ENCODE assay signal across 16 cellular contexts in genomic region chr1:9424278-9424677, GRCh38.
DNase-seq lines count a peak whose midpoint lies in the region; ATAC-seq and TF ChIP-seq lines count a peak whose summit lies in the region.
"Had no signal": no experiment of that assay in that cellular context is flagged by ENCODE, and none has a peak within 500 bp of the region (broad histone marks: within the 10 kb centered on the region; RNA-seq: fewer than 3 reads in every experiment).

No MANE protein-coding gene starts in this region.

- DNase-seq in CD4-positive, alpha-beta T cell = no peak
- DNase-seq in WERI-Rb-1 (peak; percentile 53), trophoblast cell (peak; percentile 17 to 18), HT-29 (ENCODE audit: low spot score) (no peak), germinal center (ENCODE audit: low spot score) (no peak), NCI-H1048 (lab: John Stamatoyannopoulos, UW) (no peak), AG20443 (ENCODE audit: low spot score) (no peak)
- DNase-seq: CD4-positive, CD25-positive, alpha-beta regulatory T cell; DMS153; DMS79 treated with DMSO at 0.1 percent for 48 hours; GF-D8; HCEC 1CT; HFFc6 had no signal

- no peak overlapping the region for H4K12ac ChIP-seq in trophoblast cell (ENCODE audit: low read depth, low read length)

- CTCF ChIA-PET in CD4-positive, alpha-beta T cell (lab: Charles Lee) = no interaction called here

- no peaks in the 10 kb centered on the region for H3K27me3 ChIP-seq in CD4-positive, alpha-beta T cell (ENCODE audit: control insufficient read depth, insufficient read depth, low read length)
- H3K27me3 ChIP-seq in KMS-11 (ENCODE audit: insufficient read depth, low read depth) (no peaks in the 10 kb centered on the region), WERI-Rb-1 (ENCODE audit: insufficient read depth, low read depth, severe bottlenecking) (no peaks in the 10 kb centered on the region), trophoblast cell (ENCODE audit: insufficient read depth, low read length) (no peaks in the 10 kb centered on the region)

- no peak overlapping the region for H3K27ac ChIP-seq in CD4-positive, alpha-beta T cell (ENCODE audit: low read depth, low read length)
- peak overlapping the region; percentile 90 for H3K27ac ChIP-seq in KMS-11
- peak overlapping the region; percentile 78 for H3K27ac ChIP-seq in WERI-Rb-1
- no peak overlapping the region for H3K27ac ChIP-seq in trophoblast cell (ENCODE audit: low read depth, low read length)
- H3K27ac ChIP-seq: A549 had no signal

- H2BK120ac ChIP-seq in trophoblast cell (ENCODE audit: insufficient read depth, low read length, poor library complexity) = no peak overlapping the region

- intact Hi-C loops in CD4-positive, alpha-beta T cell (cut with DNase I, micrococcal nuclease) = no loop called here

- no peak for TF ChIP-seq CTCF in CD4-positive, alpha-beta T cell (IDR thresholded peaks at IDR 0.05)
- TF ChIP-seq CTCF in KMS-11 (conservative IDR thresholded peaks at IDR 0.05; ENCODE audit: low read depth, low read length) = no peak
- TF ChIP-seq CTCF in WERI-Rb-1 (IDR thresholded peaks at IDR 0.05; ENCODE audit: low read depth, low read length) = no peak

- peak overlapping the region; percentile 87 for H3K4me2 ChIP-seq in KMS-11
- no peak overlapping the region for H3K4me2 ChIP-seq in trophoblast cell (ENCODE audit: low read length)
- H3K4me2 ChIP-seq: A549 had no signal

- no peaks in the 10 kb centered on the region for H3K9me3 Mint-ChIP-seq in CD4-positive, alpha-beta T cell
- H3K9me3 Mint-ChIP-seq: CD4-positive, CD25-positive, alpha-beta regulatory T cell; HFFc6 had no signal

- H3K27me3 Mint-ChIP-seq in CD4-positive, alpha-beta T cell = no peaks in the 10 kb centered on the region

- peak overlapping the region; percentile 24 for H3K27ac Mint-ChIP-seq in CD4-positive, alpha-beta T cell
- H3K27ac Mint-ChIP-seq: HFFc6 had no signal

- peak overlapping the region; percentile 3; the same call in 1 of the 2 replicates for H3K9ac ChIP-seq in KMS-11
- no peak overlapping the region for H3K9ac ChIP-seq in trophoblast cell (ENCODE audit: low read length)

- no peak overlapping the region for H3K4ac ChIP-seq in trophoblast cell (ENCODE audit: low read depth, low read length)

- peaks cover 6% of the 10 kb centered on the region for H3K36me3 Mint-ChIP-seq in CD4-positive, alpha-beta T cell (ENCODE audit: low read depth)
- H3K36me3 Mint-ChIP-seq: CD4-positive, CD25-positive, alpha-beta regulatory T cell had no signal

- no peak overlapping the region for H2BK5ac ChIP-seq in trophoblast cell (ENCODE audit: low read depth, low read length, poor library complexity)

- no peaks in the 10 kb centered on the region for H3K9me3 ChIP-seq in CD4-positive, alpha-beta T cell (ENCODE audit: control insufficient read depth, low read length)
- H3K9me3 ChIP-seq in WERI-Rb-1 (ENCODE audit: severe bottlenecking) (peaks cover 3% of the 10 kb centered on the region), trophoblast cell (ENCODE audit: insufficient read depth, low read depth, low read length) (peaks cover 5% of the 10 kb centered on the region)
- H3K9me3 ChIP-seq: A549 had no signal

- H3K14ac ChIP-seq in trophoblast cell (ENCODE audit: low read length) = no peak overlapping the region

- peaks cover 77% of the 10 kb centered on the region for H3K4me1 Mint-ChIP-seq in CD4-positive, alpha-beta T cell (ENCODE audit: low read depth)

- H3K79me2 ChIP-seq in KMS-11 (ENCODE audit: insufficient read depth, low read depth) (no peaks in the 10 kb centered on the region), trophoblast cell (ENCODE audit: control insufficient read depth, insufficient read depth, low read length, poor library complexity) (peaks cover 2% of the 10 kb centered on the region)

- H3K36me3 ChIP-seq in KMS-11 (ENCODE audit: insufficient read depth) (no peaks in the 10 kb centered on the region), WERI-Rb-1 (no peaks in the 10 kb centered on the region), trophoblast cell (ENCODE audit: control insufficient read depth in 1 of 2, insufficient read depth in 2 of 2, low read length in 2 of 2) (no peaks in the 10 kb centered on the region)

- H4K91ac ChIP-seq in trophoblast cell (ENCODE audit: low read depth, low read length) = peak overlapping the region; percentile 21

- no peak overlapping the region for H3K4me3 Mint-ChIP-seq in CD4-positive, alpha-beta T cell
- H3K4me3 Mint-ChIP-seq: HFFc6 had no signal

- peaks cover 6% of the 10 kb centered on the region for H3K79me1 ChIP-seq in trophoblast cell (ENCODE audit: low read length)

- H4K20me1 ChIP-seq in KMS-11 (ENCODE audit: insufficient read depth) = no peaks in the 10 kb centered on the region

- no peak overlapping the region for H4K8ac ChIP-seq in trophoblast cell (ENCODE audit: low read depth, low read length)

- H2AK5ac ChIP-seq in trophoblast cell (ENCODE audit: low read length) = no peak overlapping the region

- peaks cover 84% of the 10 kb centered on the region for H3K4me1 ChIP-seq in KMS-11 (ENCODE audit: low read depth, poor library complexity, severe bottlenecking)
- H3K4me1 ChIP-seq in trophoblast cell (ENCODE audit: control insufficient read depth in 1 of 2, insufficient read depth in 2 of 2, low read length in 2 of 2) = peaks cover 2 to 12% of the 10 kb centered on the region in 2 experiments

- H3K18ac ChIP-seq in trophoblast cell (ENCODE audit: low read length) = no peak overlapping the region

- no peak overlapping the region for H3K23ac ChIP-seq in trophoblast cell (ENCODE audit: low read length)

- POLR2A ChIA-PET in CD4-positive, alpha-beta T cell (lab: Charles Lee) = no interaction called here

- no peak overlapping the region for H3K4me3 ChIP-seq in KMS-11 (IDR thresholded peaks at IDR 0.05; ENCODE audit: insufficient read depth, low read depth, low read length)
- H3K4me3 ChIP-seq in WERI-Rb-1 (ENCODE audit: low read depth, low read length) = peak overlapping the region; percentile 7; the same call in 1 of the 2 replicates
- no peak overlapping the region for H3K4me3 ChIP-seq in trophoblast cell (ENCODE audit: low read depth, low read length)
- H3K4me3 ChIP-seq: A549, K562 had no signal

- ATAC-seq in CD4-positive, alpha-beta T cell (ENCODE audit: poor library complexity) = no peak
- ATAC-seq: A549, K562 had no signal

- H2BK12ac ChIP-seq in trophoblast cell (ENCODE audit: low read length) = peak overlapping the region; percentile 41

- H2AFZ ChIP-seq in KMS-11 (ENCODE audit: low read depth) (no peak overlapping the region), trophoblast cell (ENCODE audit: insufficient read depth, low read length, poor library complexity) (no peak overlapping the region)

- WGBS in trophoblast cell (ENCODE audit: extremely low coverage, insufficient coverage, insufficient read length) = no CpG with 5 or more reads among the region's 4 CpGs

Comparison
In these comparisons a context has a peak if more than half of its experiments do, and no peak if none do; other contexts are left out.
1. DNase-seq: peak in WERI-Rb-1 (single experiment) and trophoblast cell (2 of 2); none in CD4-positive, alpha-beta T cell (0 of 10), HT-29 (single experiment), germinal center (single experiment), NCI-H1048 (single experiment) and AG20443 (single experiment).
2. H3K27ac ChIP-seq: peak in KMS-11 (single experiment) and WERI-Rb-1 (single experiment); none in CD4-positive, alpha-beta T cell (single experiment) and trophoblast cell (single experiment).